Comparison of ENCODE assay signal across 19 cellular contexts in genomic region chr17:75750661-75751423, GRCh38. TPM values are rescaled to one million over a fixed set of nuclear protein-coding genes. Genes with fewer than 3 reads are reported as not detected.
A peak's percentile ranks its signal among the peaks of the same experiment; 100 is the strongest.
DNase-seq lines count a peak whose midpoint lies in the region; ATAC-seq and TF ChIP-seq lines count a peak whose summit lies in the region.
"Had no signal": no experiment of that assay in that cellular context is flagged by ENCODE, and none has a peak within 500 bp of the region (broad histone marks: within the 10 kb centered on the region; RNA-seq: fewer than 3 reads in every experiment).

No MANE protein-coding gene starts in this region.

- DNase-seq in DMS53 (lab: John Stamatoyannopoulos, UW) (peak; percentile 51), DMS53 treated with DMSO at 0.1 percent for 48 hours (lab: John Stamatoyannopoulos, UW; ENCODE audit: unreplicated experiment) (no peak), mammary epithelial cell (no peak), osteoblast (ENCODE audit: insufficient read length, low spot score, missing footprints) (peak; percentile 81), T-helper 1 cell (no peak), NOMO-1 (lab: John Stamatoyannopoulos, UW; ENCODE audit: unreplicated experiment in 2 of 2) (no peak)
- DNase-seq: BE2C; Calu3; CD4-positive, alpha-beta memory T cell; DMS79; NCI-H1436; NCI-H2029; PC-9 had no signal

- H3K9me3 ChIP-seq in mammary epithelial cell (replicated peaks; ENCODE audit: insufficient read depth, low read length) (no peaks in the 10 kb centered on the region), osteoblast (ENCODE audit: low read depth, low read length) (no peaks in the 10 kb centered on the region)
- H3K9me3 ChIP-seq: BE2C, HAP-1 had no signal

- intact Hi-C loops in mammary epithelial cell (cut with micrococcal nuclease), result loop anchor here (1.0 kb wide), 1 partner anchor 76 kb away; no protein-coding TSS in a partner anchor

- in situ Hi-C loops in mammary epithelial cell (cut with MboI; ENCODE audit: low sequenced_read_pairs in 2 of 2), result no loop called here

- no peak overlapping the region for H3K4me3 ChIP-seq in mammary epithelial cell (replicated peaks in 1 of 3; ENCODE audit: insufficient read depth in 1 of 3, low read depth in 2 of 3, low read length in 3 of 3)
- H3K4me3 ChIP-seq in osteoblast (ENCODE audit: insufficient read depth, low read length), result no peak overlapping the region
- H3K4me3 ChIP-seq: HAP-1, K562, PC-9 had no signal

- H3K36me3 Mint-ChIP-seq in IgD-negative memory B cell, result no peaks in the 10 kb centered on the region
- H3K36me3 Mint-ChIP-seq: CD4-positive, alpha-beta memory T cell had no signal

- H3K27me3 Mint-ChIP-seq in IgD-negative memory B cell, result no peaks in the 10 kb centered on the region

- H3K27me3 ChIP-seq in mammary epithelial cell (ENCODE audit: insufficient read depth, low read length), result no peaks in the 10 kb centered on the region
- no peaks in the 10 kb centered on the region for H3K27me3 ChIP-seq in osteoblast (ENCODE audit: insufficient read depth, low read length)
- H3K27me3 ChIP-seq: BE2C had no signal

- H3K9ac ChIP-seq in mammary epithelial cell (ENCODE audit: insufficient read depth, low read length), result no peak overlapping the region

- CTCF ChIA-PET in mammary epithelial cell (lab: Charles Lee; ENCODE audit: low non-redundant PET), result no interaction called here

- H3K79me2 ChIP-seq in mammary epithelial cell (ENCODE audit: insufficient read depth, low read length) (peaks cover 64% of the 10 kb centered on the region), osteoblast (ENCODE audit: insufficient read depth, low read length) (no peaks in the 10 kb centered on the region)

- TF ChIP-seq CTCF in mammary epithelial cell (conservative IDR thresholded peaks at IDR 0.05 in 1 of 2, IDR thresholded peaks at IDR 0.05 in 1 of 2; ENCODE audit: extremely low read depth in 1 of 2, insufficient read depth in 1 of 2, low read depth in 1 of 2, low read length in 2 of 2), result no peak
- no peak for TF ChIP-seq CTCF in osteoblast (IDR thresholded peaks at IDR 0.05; ENCODE audit: extremely low read depth, low read depth, low read length)

- H3K4me1 ChIP-seq in mammary epithelial cell (ENCODE audit: insufficient read depth, low read length), result peaks cover 7% of the 10 kb centered on the region
- peaks cover 16% of the 10 kb centered on the region for H3K4me1 ChIP-seq in osteoblast (ENCODE audit: insufficient read depth, low read length)
- H3K4me1 ChIP-seq: BE2C had no signal

- dilution Hi-C loops in mammary epithelial cell (cut with HindIII; ENCODE audit: low sequenced_read_pairs), result no loop called here

- H3K4me1 Mint-ChIP-seq in IgD-negative memory B cell, result peaks cover 15 to 17% (median 15%) of the 10 kb centered on the region in 3 donors

- no peak overlapping the region for H3K4me2 ChIP-seq in mammary epithelial cell (ENCODE audit: insufficient read depth, low read depth, low read length)
- no peak overlapping the region for H3K4me2 ChIP-seq in osteoblast (ENCODE audit: insufficient read depth, low read length)
- H3K4me2 ChIP-seq: PC-9 had no signal

- no peak overlapping the region for H2AFZ ChIP-seq in mammary epithelial cell (ENCODE audit: low read depth, low read length)
- H2AFZ ChIP-seq in osteoblast (ENCODE audit: low read length), result no peak overlapping the region
- H2AFZ ChIP-seq: PC-9 had no signal

- no peak overlapping the region for H3K27ac ChIP-seq in mammary epithelial cell (ENCODE audit: insufficient read depth, low read depth, low read length)
- H3K27ac ChIP-seq in osteoblast (ENCODE audit: low read depth, low read length), result no peak overlapping the region
- H3K27ac ChIP-seq: 22Rv1, HL-60, PC-9 had no signal

- peak overlapping the region in 2 of 3 donors; percentile 27 to 45 for H3K27ac Mint-ChIP-seq in IgD-negative memory B cell

- no peaks in the 10 kb centered on the region for H3K9me3 Mint-ChIP-seq in IgD-negative memory B cell
- H3K9me3 Mint-ChIP-seq: CD4-positive, alpha-beta memory T cell had no signal

- H4K20me1 ChIP-seq in mammary epithelial cell (ENCODE audit: insufficient read depth, low read length) (peaks cover 26% of the 10 kb centered on the region), osteoblast (ENCODE audit: insufficient read depth, low read length) (no peaks in the 10 kb centered on the region)

- ATAC-seq in HG03039 (IDR thresholded peaks at IDR 0.05; ENCODE audit: unreplicated experiment), result no peak

- 87% methylated on average over 15 of the region's 23 CpGs for WGBS in mammary epithelial cell (ENCODE audit: low coverage, missing lambda C conversion rate)

- BruUV-seq in mammary epithelial cell (replicated peaks; lab: Mats Ljungman, UMichigan), result TSS peak; percentile 89

- H3K36me3 ChIP-seq in mammary epithelial cell (ENCODE audit: insufficient read depth, low read length), result peaks cover 55% of the 10 kb centered on the region
- no peaks in the 10 kb centered on the region for H3K36me3 ChIP-seq in osteoblast (ENCODE audit: insufficient read depth, low read length)
- H3K36me3 ChIP-seq: BE2C, HAP-1 had no signal

- H3K4me3 Mint-ChIP-seq in IgD-negative memory B cell, result peak overlapping the region in 1 of 4 donors; percentile 20

RNA-seq across cellular contexts. Expression of gene GALK1, which starts 14.2 kb away (rescaled TPM):
- polyA plus RNA-seq in IgD-negative memory B cell (18.6 TPM), mammary epithelial cell (3.8 TPM)
- total RNA-seq in mammary epithelial cell (1 to 10 TPM; 1.5 to 3.0 TPM), osteoblast (25.3 and 27.7 TPM in 2 replicates)
- polyA minus RNA-seq in mammary epithelial cell, result not detected

RNA-seq across cellular contexts. Expression of gene ITGB4, which starts 29.6 kb away (rescaled TPM):
- polyA plus RNA-seq in IgD-negative memory B cell (0.48 TPM), mammary epithelial cell (1,059 TPM)
- total RNA-seq in mammary epithelial cell (1,000 to 10,000 TPM; 2,525 to 2,618 TPM), osteoblast (0.29 and 0.36 TPM in 2 replicates)
- 2,510 TPM for polyA minus RNA-seq in mammary epithelial cell

RNA-seq across cellular contexts. Expression of gene UNK, which starts 33.8 kb away (rescaled TPM):
- polyA plus RNA-seq in IgD-negative memory B cell (28.6 TPM), mammary epithelial cell (10.3 TPM)
- total RNA-seq in mammary epithelial cell (10 to 100 TPM; 15.2 to 15.8 TPM), osteoblast (18.5 and 23.6 TPM in 2 replicates)
- polyA minus RNA-seq in mammary epithelial cell, result 4.2 TPM

Comparison
In these comparisons a context has a peak if more than half of its experiments do, and no peak if none do; other contexts are left out.
1. DNase-seq: peak in DMS53 (single experiment) and osteoblast (single experiment); none in DMS53 treated with DMSO at 0.1 percent for 48 hours (single experiment), mammary epithelial cell (single experiment), T-helper 1 cell (0 of 5) and NOMO-1 (0 of 2).
2. RNA of gene ITGB4, which starts 29.6 kb away (total RNA-seq): 2,525 to 2,618 TPM in mammary epithelial cell; 0.29 to 0.36 TPM in osteoblast; every median in the first group is over 1,000 times any median in the second.